In the genomic region with DNA sequence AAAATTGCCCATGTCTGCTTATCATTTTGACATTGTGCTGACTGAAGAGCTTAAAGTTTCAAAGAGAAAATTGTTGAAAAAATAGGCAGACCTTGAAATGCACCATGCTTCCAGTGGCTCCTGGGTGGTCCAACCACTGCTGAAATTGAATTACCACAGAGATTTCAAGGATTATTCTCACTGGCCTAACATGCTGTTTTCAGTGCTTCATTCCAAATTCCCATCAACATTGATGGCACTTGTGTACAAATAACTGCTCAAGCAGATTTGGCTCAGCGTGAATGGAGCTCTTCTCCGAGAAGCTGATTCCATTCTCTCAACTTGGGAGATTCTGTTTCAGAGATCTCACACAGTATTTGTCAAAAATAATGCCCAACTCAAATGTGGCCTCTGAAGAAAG, we compare ENCODE assay signal across 18 cellular contexts.
A peak's percentile ranks its signal among the peaks of the same experiment; 100 is the strongest.
DNase-seq lines count a peak whose midpoint lies in the region; ATAC-seq, FAIRE-seq and TF ChIP-seq lines count a peak whose summit lies in the region.
"Had no signal": no experiment of that assay in that cellular context is flagged by ENCODE, and none has a peak within 500 bp of the region (broad histone marks: within the 10 kb centered on the region; RNA-seq: fewer than 3 reads in every experiment).

No MANE protein-coding gene starts in this region.

- no peak overlapping the region for H3K27ac Mint-ChIP-seq in GM23338
- H3K27ac Mint-ChIP-seq: CD4-positive, CD25-positive, alpha-beta regulatory T cell; H9 had no signal

- H3K36me3 ChIP-seq in GM23338 (ENCODE audit: insufficient read depth), result no peaks in the 10 kb centered on the region
- H3K36me3 ChIP-seq in duodenal mucosa (ENCODE audit: control insufficient read depth in 1 of 2, insufficient read depth in 2 of 2, low read length in 2 of 2), result no peaks in the 10 kb centered on the region
- H3K36me3 ChIP-seq in stomach, result peaks cover 0 to 30% (median 22%) of the 10 kb centered on the region in 4 donors
- H3K36me3 ChIP-seq: BLaER1 treated with 17β-estradiol and CSF1 and Interleukin-3, amounts not matched to agents 10 nM and 100 nM had no signal

- no peak for DNase-seq in GM23338 (ENCODE audit: low spot score)
- DNase-seq in mucosa of gallbladder (ENCODE audit: low spot score), result peak; percentile 11
- DNase-seq in stomach, result no peak
- DNase-seq in NCI-H2227 (lab: John Stamatoyannopoulos, UW; ENCODE audit: unreplicated experiment), result no peak
- DNase-seq in H4 (ENCODE audit: low spot score), result no peak
- DNase-seq in GM19239 (ENCODE audit: insufficient read length, low spot score), result no peak
- DNase-seq: 8988T; AML-193; CD4-positive, CD25-positive, alpha-beta regulatory T cell; DMS 273 treated with DMSO at 0.1 percent for 48 hours; DMS79; GM23248; H9 had no signal

- H3K4me1 Mint-ChIP-seq in GM23338, result no peaks in the 10 kb centered on the region
- H3K4me1 Mint-ChIP-seq: CD4-positive, CD25-positive, alpha-beta regulatory T cell; H9 had no signal

- TF ChIP-seq CTCF in GM23338 (conservative IDR thresholded peaks at IDR 0.05; ENCODE audit: low read depth in 2 of 2), result no peak
- TF ChIP-seq CTCF in stomach (IDR thresholded peaks at IDR 0.05), result no peak

- H3K36me3 Mint-ChIP-seq in GM23338 (ENCODE audit: low read depth), result no peaks in the 10 kb centered on the region
- H3K36me3 Mint-ChIP-seq: CD4-positive, CD25-positive, alpha-beta regulatory T cell had no signal

- no peaks in the 10 kb centered on the region for H3K79me2 ChIP-seq in GM23338 (replicated peaks; ENCODE audit: insufficient read depth)

- H3K27me3 Mint-ChIP-seq in GM23338 (ENCODE audit: insufficient read depth, low read depth, poor library complexity), result no peaks in the 10 kb centered on the region

- intact Hi-C loops in stomach (cut with DNase I; ENCODE audit: low total_unique reads), result no loop called here

- no peak overlapping the region for H3K4me2 ChIP-seq in GM23338
- H3K4me2 ChIP-seq: BLaER1 treated with 17β-estradiol and CSF1 and Interleukin-3, amounts not matched to agents 10 nM and 100 nM had no signal

- ATAC-seq in GM23338, result no peak
- no peak for ATAC-seq in HG02623 (IDR thresholded peaks at IDR 0.05; ENCODE audit: unreplicated experiment)
- ATAC-seq: GM12878 had no signal

- FAIRE-seq in GM19239 (lab: Jason Lieb, UNC), result no peak
- FAIRE-seq: GM12878, GM18507 had no signal

- TF ChIP-seq POLR2A in stomach (IDR thresholded peaks at IDR 0.05), result no peak

- H2AFZ ChIP-seq in GM23338, result peak overlapping the region; percentile 50
- H2AFZ ChIP-seq: GM23248 had no signal

- no peaks in the 10 kb centered on the region for H3K9me3 Mint-ChIP-seq in GM23338
- H3K9me3 Mint-ChIP-seq: H9 had no signal

- H3K4me3 ChIP-seq in GM23338, result no peak overlapping the region
- no peak overlapping the region for H3K4me3 ChIP-seq in duodenal mucosa (ENCODE audit: low read depth in 1 of 2, low read length in 2 of 2)
- no peak overlapping the region for H3K4me3 ChIP-seq in stomach
- H3K4me3 ChIP-seq: BLaER1 treated with 17β-estradiol and CSF1 and Interleukin-3, amounts not matched to agents 10 nM and 100 nM; GM12878; GM23248 had no signal

- H3K9ac ChIP-seq in duodenal mucosa (ENCODE audit: low read depth in 1 of 2, low read length in 2 of 2), result no peak overlapping the region
- H3K9ac ChIP-seq: BLaER1 treated with 17β-estradiol and CSF1 and Interleukin-3, amounts not matched to agents 10 nM and 100 nM; GM23248 had no signal

- H3K4me1 ChIP-seq in GM23338 (ENCODE audit: insufficient read depth) (no peaks in the 10 kb centered on the region), duodenal mucosa (ENCODE audit: control insufficient read depth in 1 of 2, insufficient read depth in 2 of 2, low read length in 2 of 2) (no peaks in the 10 kb centered on the region), stomach (peaks cover 0 to 21% (median 9%) of the 10 kb centered on the region in 4 donors)
- H3K4me1 ChIP-seq: BLaER1 treated with 17β-estradiol and CSF1 and Interleukin-3, amounts not matched to agents 10 nM and 100 nM had no signal

- WGBS in stomach, 5 donors, result 47 to 80% (median 71%) methylated on average over 2 of the region's 2 CpGs

- no peak overlapping the region for H3K4me3 Mint-ChIP-seq in GM23338
- H3K4me3 Mint-ChIP-seq: CD4-positive, CD25-positive, alpha-beta regulatory T cell; H9 had no signal

- peaks cover 4% of the 10 kb centered on the region; the same call in 1 of the 2 replicates for H3K9me2 ChIP-seq in GM23338 (ENCODE audit: insufficient read depth)

- H3F3A ChIP-seq in GM23338 (replicated peaks; ENCODE audit: low read depth), result no peaks in the 10 kb centered on the region

- no peak overlapping the region for H3K27ac ChIP-seq in GM23338 (ENCODE audit: low read depth)
- peak overlapping the region; percentile 21 for H3K27ac ChIP-seq in duodenal mucosa (ENCODE audit: low read depth, low read length)
- peak overlapping the region in 3 of 5 donors; percentile 7 to 31 (median 16) for H3K27ac ChIP-seq in stomach
- H3K27ac ChIP-seq: BLaER1 treated with 17β-estradiol and CSF1 and Interleukin-3, amounts not matched to agents 10 nM and 100 nM had no signal

- TF ChIP-seq EP300 in stomach (IDR thresholded peaks at IDR 0.05), result no peak

- no peaks in the 10 kb centered on the region for H4K20me1 ChIP-seq in GM23338 (replicated peaks; ENCODE audit: insufficient read depth)
- H4K20me1 ChIP-seq: BLaER1 treated with 17β-estradiol and CSF1 and Interleukin-3, amounts not matched to agents 10 nM and 100 nM had no signal

- H3K27me3 ChIP-seq in GM23338 (ENCODE audit: insufficient read depth), result no peaks in the 10 kb centered on the region
- no peaks in the 10 kb centered on the region for H3K27me3 ChIP-seq in duodenal mucosa (ENCODE audit: control insufficient read depth in 1 of 2, insufficient read depth in 2 of 2, low read length in 2 of 2)
- no peaks in the 10 kb centered on the region for H3K27me3 ChIP-seq in stomach
- H3K27me3 ChIP-seq: BLaER1 treated with 17β-estradiol and CSF1 and Interleukin-3, amounts not matched to agents 10 nM and 100 nM had no signal

- H3K9me3 ChIP-seq in duodenal mucosa (ENCODE audit: control insufficient read depth in 1 of 2, low read length in 2 of 2) (no peaks in the 10 kb centered on the region), stomach (no peaks in the 10 kb centered on the region)
- H3K9me3 ChIP-seq: BLaER1 treated with 17β-estradiol and CSF1 and Interleukin-3, amounts not matched to agents 10 nM and 100 nM had no signal

TF ChIP-seq in GM23338, 12 proteins besides CTCF, POLR2A, EP300 and RAD21 (continues in another document):
- no peak for TF ChIP-seq STAT1 (IDR thresholded peaks at IDR 0.05; ENCODE audit: unreplicated experiment)
- TF ChIP-seq, protein P1, sequence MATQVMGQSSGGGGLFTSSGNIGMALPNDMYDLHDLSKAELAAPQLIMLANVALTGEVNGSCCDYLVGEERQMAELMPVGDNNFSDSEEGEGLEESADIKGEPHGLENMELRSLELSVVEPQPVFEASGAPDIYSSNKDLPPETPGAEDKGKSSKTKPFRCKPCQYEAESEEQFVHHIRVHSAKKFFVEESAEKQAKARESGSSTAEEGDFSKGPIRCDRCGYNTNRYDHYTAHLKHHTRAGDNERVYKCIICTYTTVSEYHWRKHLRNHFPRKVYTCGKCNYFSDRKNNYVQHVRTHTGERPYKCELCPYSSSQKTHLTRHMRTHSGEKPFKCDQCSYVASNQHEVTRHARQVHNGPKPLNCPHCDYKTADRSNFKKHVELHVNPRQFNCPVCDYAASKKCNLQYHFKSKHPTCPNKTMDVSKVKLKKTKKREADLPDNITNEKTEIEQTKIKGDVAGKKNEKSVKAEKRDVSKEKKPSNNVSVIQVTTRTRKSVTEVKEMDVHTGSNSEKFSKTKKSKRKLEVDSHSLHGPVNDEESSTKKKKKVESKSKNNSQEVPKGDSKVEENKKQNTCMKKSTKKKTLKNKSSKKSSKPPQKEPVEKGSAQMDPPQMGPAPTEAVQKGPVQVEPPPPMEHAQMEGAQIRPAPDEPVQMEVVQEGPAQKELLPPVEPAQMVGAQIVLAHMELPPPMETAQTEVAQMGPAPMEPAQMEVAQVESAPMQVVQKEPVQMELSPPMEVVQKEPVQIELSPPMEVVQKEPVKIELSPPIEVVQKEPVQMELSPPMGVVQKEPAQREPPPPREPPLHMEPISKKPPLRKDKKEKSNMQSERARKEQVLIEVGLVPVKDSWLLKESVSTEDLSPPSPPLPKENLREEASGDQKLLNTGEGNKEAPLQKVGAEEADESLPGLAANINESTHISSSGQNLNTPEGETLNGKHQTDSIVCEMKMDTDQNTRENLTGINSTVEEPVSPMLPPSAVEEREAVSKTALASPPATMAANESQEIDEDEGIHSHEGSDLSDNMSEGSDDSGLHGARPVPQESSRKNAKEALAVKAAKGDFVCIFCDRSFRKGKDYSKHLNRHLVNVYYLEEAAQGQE (IDR thresholded peaks at IDR 0.05; ENCODE audit: unreplicated experiment), result no peak
